18 cellular contexts compared by ENCODE assay signal in the genomic region with DNA sequence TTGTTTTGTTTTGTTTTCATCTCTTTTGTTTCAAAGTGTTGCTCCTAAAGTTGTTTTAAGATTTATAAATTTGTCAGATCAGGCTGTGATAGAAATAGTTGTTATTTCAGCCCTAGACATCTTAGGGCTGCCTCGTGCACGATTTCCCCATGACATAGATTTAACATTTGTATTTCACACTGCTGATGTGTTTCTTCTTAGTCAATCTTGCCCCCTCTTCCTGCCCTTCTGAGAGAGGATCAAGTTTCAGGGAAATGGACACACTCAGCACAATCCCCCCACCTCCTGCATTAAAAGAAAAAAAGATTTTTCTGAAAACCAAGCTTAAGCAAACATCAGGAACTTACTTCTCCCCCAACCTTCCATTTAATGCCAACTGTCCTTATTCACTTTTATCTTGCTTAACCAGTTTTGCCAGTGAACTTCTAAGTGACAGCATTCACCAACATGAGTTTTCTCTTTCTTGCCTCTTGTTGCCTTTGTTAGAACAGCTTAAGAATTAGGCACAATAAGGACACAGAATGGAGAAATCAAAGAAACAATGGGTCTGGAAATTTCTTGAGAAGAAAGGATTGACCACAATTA.
DNase-seq lines count a peak whose midpoint lies in the region; ATAC-seq, FAIRE-seq and TF ChIP-seq lines count a peak whose summit lies in the region.
"Had no signal": no experiment of that assay in that cellular context is flagged by ENCODE, and none has a peak within 500 bp of the region (broad histone marks: within the 10 kb centered on the region; RNA-seq: fewer than 3 reads in every experiment).

No MANE protein-coding gene starts in this region.

- in situ Hi-C loops in T47D (cut with HindIII; ENCODE audit: low pct_unique_long_range_greater_than_20kb, low sequenced_read_pairs) (no loop called here), astrocyte of the spinal cord (cut with HindIII; ENCODE audit: low sequenced_read_pairs) (no loop called here)

- peak overlapping the region; percentile 25 for H2AK5ac ChIP-seq in mesendoderm (ENCODE audit: low read length)

- H3K4me2 ChIP-seq in mesendoderm (ENCODE audit: low read length) = no peak overlapping the region
- H3K4me2 ChIP-seq: A549, smooth muscle cell had no signal

- H3K27ac Mint-ChIP-seq in MCF 10A (ENCODE audit: low read depth, unreplicated experiment) = no peak overlapping the region
- H3K27ac Mint-ChIP-seq: CD14-positive monocyte had no signal

- ATAC-seq in HG02642 (IDR thresholded peaks at IDR 0.05; ENCODE audit: poor library complexity, unreplicated experiment) = no peak
- no peak for ATAC-seq in omental fat pad (ENCODE audit: low FRiP score)
- ATAC-seq: A549 had no signal

- TF ChIP-seq CTCF in MCF 10A (IDR thresholded peaks at IDR 0.05; ENCODE audit: unreplicated experiment) (no peak), astrocyte of the spinal cord (IDR thresholded peaks at IDR 0.05; ENCODE audit: low read depth, low read length) (no peak), omental fat pad (IDR thresholded peaks at IDR 0.05) (no peak)

- no peaks in the 10 kb centered on the region for H3K36me3 Mint-ChIP-seq in MCF 10A (ENCODE audit: insufficient read depth, unreplicated experiment)
- H3K36me3 Mint-ChIP-seq: CD14-positive monocyte had no signal

- H3K56ac ChIP-seq in mesendoderm (ENCODE audit: low read length) = no peak overlapping the region

- peaks cover 6% of the 10 kb centered on the region for H3K9me3 Mint-ChIP-seq in MCF 10A (ENCODE audit: unreplicated experiment)

- no peaks in the 10 kb centered on the region for H3K27me3 ChIP-seq in mesendoderm (ENCODE audit: insufficient read depth, low read length, poor library complexity)

- no CpG with 5 or more reads among the region's 2 CpGs for WGBS in mesendoderm (ENCODE audit: extremely low coverage, insufficient coverage, low lambda C conversion rate)

- H3K27ac ChIP-seq in mesendoderm (ENCODE audit: low read depth, low read length) = no peak overlapping the region
- H3K27ac ChIP-seq: A549, coronary artery, left ventricle myocardium inferior had no signal

- intact Hi-C loops in MCF 10A (cut with micrococcal nuclease) = no loop called here

- BruUV-seq in MCF 10A (replicated peaks; lab: Mats Ljungman, UMichigan) = no TSS peak

- no peaks in the 10 kb centered on the region for H3K79me2 ChIP-seq in mesendoderm (ENCODE audit: control insufficient read depth, insufficient read depth, low read length)

- POLR2A ChIA-PET in MCF 10A (lab: Yijun Ruan, JAX) = no interaction called here

- no peaks in the 10 kb centered on the region for H3K27me3 Mint-ChIP-seq in MCF 10A (ENCODE audit: insufficient read depth, unreplicated experiment)

- H3K4me3 Mint-ChIP-seq in MCF 10A (ENCODE audit: unreplicated experiment) = no peak overlapping the region
- H3K4me3 Mint-ChIP-seq: CD14-positive monocyte had no signal

- no peak overlapping the region for H3K4ac ChIP-seq in mesendoderm (ENCODE audit: low read depth, low read length)

- CTCF ChIA-PET in MCF 10A (lab: Yijun Ruan, JAX) = no interaction called here

- no peak overlapping the region for H3K23ac ChIP-seq in mesendoderm (ENCODE audit: low read length)

- DNase-seq in T47D (ENCODE audit: low read depth in 1 of 2, low spot score in 1 of 2) = peak; percentile 33 to 80
- no peak for DNase-seq in MCF 10A (ENCODE audit: unreplicated experiment)
- DNase-seq in astrocyte of the spinal cord (ENCODE audit: low read depth, low spot score) = peak; percentile 29
- DNase-seq in mesendoderm = no peak
- DNase-seq in omental fat pad (ENCODE audit: low spot score) = no peak
- no peak for DNase-seq in NCI-H1930 (lab: John Stamatoyannopoulos, UW)
- no peak for DNase-seq in RCC 7860 (ENCODE audit: low spot score)
- DNase-seq: activated CD4-positive, alpha-beta T cell treated with anti-CD3 and anti-CD28 coated beads, Interleukin-2, amount 50 U/mL, for 1 hour; activated naive CD4-positive, alpha-beta T cell; erythroblast; left ventricle myocardium inferior had no signal

- peak overlapping the region; percentile 57 for H2BK15ac ChIP-seq in mesendoderm (replicated peaks; ENCODE audit: low read depth)

- H4K8ac ChIP-seq in mesendoderm (ENCODE audit: low read depth, low read length) = no peak overlapping the region

- no peak for FAIRE-seq in RCC 7860 (lab: Jason Lieb, UNC)
- FAIRE-seq: A549, GM18507 had no signal

- H3K9ac ChIP-seq in mesendoderm (ENCODE audit: low read length) = no peak overlapping the region

- H2BK120ac ChIP-seq in mesendoderm (ENCODE audit: low read depth, low read length) = peak overlapping the region; percentile 68

- no peaks in the 10 kb centered on the region for H3K36me3 ChIP-seq in mesendoderm (ENCODE audit: control insufficient read depth, insufficient read depth, low read length)
- H3K36me3 ChIP-seq: HAP-1, left ventricle myocardium inferior had no signal

- H3K79me1 ChIP-seq in mesendoderm (ENCODE audit: low read length) = no peaks in the 10 kb centered on the region

- H3K4me1 ChIP-seq in mesendoderm (ENCODE audit: control insufficient read depth, low read depth, low read length) = peaks cover 16% of the 10 kb centered on the region
- H3K4me1 ChIP-seq: A549, HAP-1, left ventricle myocardium inferior had no signal

- H3K4me1 Mint-ChIP-seq in MCF 10A (ENCODE audit: insufficient read depth, unreplicated experiment) = no peaks in the 10 kb centered on the region

- H2BK5ac ChIP-seq in mesendoderm (ENCODE audit: low read length) = peak overlapping the region; percentile 7

- H4K5ac ChIP-seq in mesendoderm (ENCODE audit: low read length) = no peak overlapping the region

- H3K4me3 ChIP-seq in astrocyte of the spinal cord (ENCODE audit: low read depth, low read length) (no peak overlapping the region), mesendoderm (ENCODE audit: low read length) (no peak overlapping the region)
- H3K4me3 ChIP-seq: A549, coronary artery, HAP-1, left ventricle myocardium inferior, smooth muscle cell had no signal

- peak overlapping the region; percentile 39 for H3K18ac ChIP-seq in mesendoderm (ENCODE audit: low read length)

Comparison
In these comparisons a context has a peak if more than half of its experiments do, and no peak if none do; other contexts are left out.
1. DNase-seq: peak in T47D (2 of 2) and astrocyte of the spinal cord (single experiment); none in MCF 10A (single experiment), mesendoderm (single experiment), omental fat pad (single experiment), NCI-H1930 (0 of 2) and RCC 7860 (single experiment).